Comparison of ENCODE assay signal across 8 cellular contexts in the genomic region with DNA sequence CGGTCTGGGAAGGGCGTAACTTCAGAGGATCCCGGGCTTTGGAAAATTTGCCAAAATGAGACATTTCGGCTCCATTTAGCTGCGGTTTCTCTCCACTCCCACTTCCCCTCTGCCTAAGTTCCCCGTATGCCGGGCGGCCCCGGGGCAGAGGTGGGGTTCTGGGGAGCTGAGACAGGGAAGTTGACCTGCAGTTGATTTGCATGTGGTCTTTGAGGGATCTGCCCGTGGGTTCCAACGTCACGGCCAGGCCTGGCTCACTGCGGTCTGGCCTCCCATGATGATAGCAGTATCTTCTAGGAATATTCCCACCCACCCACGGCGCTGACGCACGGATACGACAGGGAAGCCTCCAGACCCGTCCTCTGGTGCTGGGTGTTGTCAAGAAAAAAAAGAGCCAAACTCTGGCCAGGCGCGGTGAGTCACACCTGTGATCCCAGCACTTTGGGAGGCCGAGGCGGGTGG. TPM values are rescaled to one million over a fixed set of nuclear protein-coding genes. Genes with fewer than 3 reads are reported as not detected.
DNase-seq lines count a peak whose midpoint lies in the region; ATAC-seq lines count a peak whose summit lies in the region.

No MANE protein-coding gene starts in this region.

- DNase-seq in anterior cingulate cortex (lab: John Stamatoyannopoulos, UW) (peak in 45 of 58 donors; percentile 1 to 61 (median 15)), posterior vena cava (ENCODE audit: low spot score) (peak; percentile 92), SJCRH30 (no peak), NCI-H1417 (lab: John Stamatoyannopoulos, UW) (no peak), NCI-H2107 (lab: John Stamatoyannopoulos, UW) (no peak)

- no peaks in the 10 kb centered on the region for H3K36me3 ChIP-seq in SJCRH30

- intact Hi-C loops in posterior vena cava (cut with DNase I) = no loop called here

- H3K4me1 ChIP-seq in SJCRH30 = no peaks in the 10 kb centered on the region

- no peaks in the 10 kb centered on the region for H3K27me3 ChIP-seq in SJCRH30

- no peak overlapping the region for H3K27ac ChIP-seq in SJCRH30

- no peaks in the 10 kb centered on the region for H3K9me3 ChIP-seq in SJCRH30 (replicated peaks)

- no peak overlapping the region for H3K4me3 ChIP-seq in SJCRH30

- ATAC-seq in GM18502 (IDR thresholded peaks at IDR 0.05; ENCODE audit: poor library complexity, unreplicated experiment) (peak; percentile 94), HG03064 (IDR thresholded peaks at IDR 0.05; ENCODE audit: low read depth, unreplicated experiment) (peak; percentile 69), HG02981 (IDR thresholded peaks at IDR 0.05; ENCODE audit: unreplicated experiment) (no peak)

RNA-seq across cellular contexts. Expression of a gene that starts 27.3 kb away (rescaled TPM):
- total RNA-seq in posterior vena cava = 1 to 10 TPM in 1 of 2 donors, under 1 TPM in 1; 0.33 to 1.1 TPM
- total RNA-seq in SJCRH30 (2014; rRNA removed; shearing (Covaris generic)) = 0.08 and 0.26 TPM in 2 replicates

RNA-seq across cellular contexts. Expression of a gene that starts 28.9 kb away (rescaled TPM):
- 10 to 100 TPM in 1 of 2 donors, 1 to 10 TPM in 1; 4.9 to 13.1 TPM for total RNA-seq in posterior vena cava
- 0.30 and 0.61 TPM in 2 replicates for total RNA-seq in SJCRH30 (2014; rRNA removed; shearing (Covaris generic))

Comparison
In these comparisons a context has a peak if more than half of its experiments do, and no peak if none do; other contexts are left out.
1. DNase-seq: peak in anterior cingulate cortex (45 of 58) and posterior vena cava (single experiment); none in SJCRH30 (0 of 2), NCI-H1417 (0 of 3) and NCI-H2107 (single experiment).